Comparison of ENCODE assay signal across 22 cellular contexts in genomic region chr7:137757146-137757925, GRCh38.
DNase-seq lines count a peak whose midpoint lies in the region; ATAC-seq and TF ChIP-seq lines count a peak whose summit lies in the region.
"Had no signal": no experiment of that assay in that cellular context is flagged by ENCODE, and none has a peak within 500 bp of the region (broad histone marks: within the 10 kb centered on the region; RNA-seq: fewer than 3 reads in every experiment).

No MANE protein-coding gene starts in this region.

- CTCF ChIA-PET in SK-N-SH (lab: Yijun Ruan, JAX) = interaction anchor here (1.0 to 1.9 kb wide), 5 partner anchors 10 to 101 kb away, joined by 3 to 7 read pairs (median 4); no protein-coding TSS in a partner anchor

- H3F3A ChIP-seq in SK-N-SH (replicated peaks; ENCODE audit: insufficient read depth) = peaks cover 15% of the 10 kb centered on the region

- H3K9me3 Mint-ChIP-seq in activated T-helper 17 cell treated with anti-CD3 and anti-CD28 coated beads, Interleukin-2, amount 50 U/mL, for 72 hours = no peaks in the 10 kb centered on the region

- peak overlapping the region; percentile 31 for H3K4me2 ChIP-seq in SK-N-SH
- H3K4me2 ChIP-seq: A549 had no signal

- DNase-seq in SK-N-SH = no peak
- DNase-seq in SKM-1 treated with dmso at 0.1 percent for 144 hours (lab: John Stamatoyannopoulos, UW; ENCODE audit: unreplicated experiment) = peak; percentile 70
- DNase-seq in fibroblast of peridontal ligament (ENCODE audit: extremely low read depth) = peak; percentile 75
- DNase-seq in cortex of kidney (lab: John Stamatoyannopoulos, UW) = no peak
- no peak for DNase-seq in islet precursor cell
- no peak for DNase-seq in activated effector memory CD4-positive, alpha-beta T cell treated with Interleukin-2 at 50 U/mL for 16 hours
- DNase-seq: COR-L47, esophagus squamous epithelium, KBM-7, left cardiac atrium, mucosa of descending colon, NCI-H187, NCI-H774, ovary, Peyer's patch, T-cell had no signal

- no peaks in the 10 kb centered on the region for H3K79me2 ChIP-seq in SK-N-SH (ENCODE audit: insufficient read depth)

- no peaks in the 10 kb centered on the region for H3K9me2 ChIP-seq in SK-N-SH

- peaks cover 20 to 38% of the 10 kb centered on the region in 2 experiments; a peak in 3 of 4 replicates for H3K4me1 ChIP-seq in SK-N-SH (ENCODE audit: control insufficient read depth in 1 of 2, insufficient read depth in 2 of 2, low read depth in 1 of 2, low read length in 1 of 2)
- H3K4me1 ChIP-seq: A549, Peyer's patch, tibial nerve had no signal

- TF ChIP-seq RAD21 in SK-N-SH (IDR thresholded peaks at IDR 0.05; ENCODE audit: low read length) = no peak

- H3K9ac ChIP-seq in SK-N-SH = peak overlapping the region; percentile 12; the same call in 1 of the 2 replicates

- no peaks in the 10 kb centered on the region for H3K36me3 ChIP-seq in SK-N-SH (replicated peaks in 1 of 2; ENCODE audit: control insufficient read depth in 1 of 2, insufficient read depth in 2 of 2, low read length in 1 of 2)
- H3K36me3 ChIP-seq: esophagus squamous epithelium, ovary, Peyer's patch, tibial nerve had no signal

- no peak overlapping the region for H3K4me3 Mint-ChIP-seq in activated T-helper 17 cell treated with anti-CD3 and anti-CD28 coated beads, Interleukin-2, amount 50 U/mL, for 72 hours
- H3K4me3 Mint-ChIP-seq: T-cell, WTC11 had no signal

- H3K27ac Mint-ChIP-seq in activated T-helper 17 cell treated with anti-CD3 and anti-CD28 coated beads, Interleukin-2, amount 50 U/mL, for 72 hours = no peak overlapping the region
- H3K27ac Mint-ChIP-seq: T-cell, WTC11 had no signal

- H3K4me3 ChIP-seq in SK-N-SH (ENCODE audit: low read depth in 2 of 2, low read length in 1 of 2) = no peak overlapping the region
- H3K4me3 ChIP-seq: A549, esophagus squamous epithelium, mucosa of descending colon, ovary, Peyer's patch, skin epidermis, tibial nerve had no signal

- H3K36me3 Mint-ChIP-seq in activated T-helper 17 cell treated with anti-CD3 and anti-CD28 coated beads, Interleukin-2, amount 50 U/mL, for 72 hours (ENCODE audit: low read depth) = no peaks in the 10 kb centered on the region
- H3K36me3 Mint-ChIP-seq: T-cell, WTC11 had no signal

- TF ChIP-seq CTCF in SK-N-SH (IDR thresholded peaks at IDR 0.05) = no peak

- POLR2A ChIA-PET in SK-N-SH (lab: Yijun Ruan, JAX) = no interaction called here

- H3K27ac ChIP-seq in SK-N-SH (ENCODE audit: low read depth in 2 of 2, low read length in 1 of 2) = peak overlapping the region in 1 of 2 experiments; percentile 86; a peak in 2 of 4 replicates
- H3K27ac ChIP-seq: A549, esophagus squamous epithelium, ovary, Peyer's patch, skin epidermis, tibial nerve had no signal

- no peaks in the 10 kb centered on the region for H3K9me3 ChIP-seq in SK-N-SH
- H3K9me3 ChIP-seq: A549, esophagus squamous epithelium, mucosa of descending colon, ovary, Peyer's patch, tibial nerve had no signal

- no peak overlapping the region for H2AFZ ChIP-seq in SK-N-SH (ENCODE audit: low read depth)

- WGBS in SK-N-SH (ENCODE audit: low lambda C conversion rate) = 72% methylated on average over 10 of the region's 10 CpGs

- H3K27me3 Mint-ChIP-seq in activated T-helper 17 cell treated with anti-CD3 and anti-CD28 coated beads, Interleukin-2, amount 50 U/mL, for 72 hours = peaks cover 32% of the 10 kb centered on the region

- TF ChIP-seq EP300 in SK-N-SH (IDR thresholded peaks at IDR 0.05; ENCODE audit: borderline replicate concordance in 1 of 2, low read depth in 1 of 2, low read length in 1 of 2) = no peak

- no peaks in the 10 kb centered on the region for H3K27me3 ChIP-seq in SK-N-SH (ENCODE audit: insufficient read depth)
- H3K27me3 ChIP-seq: esophagus squamous epithelium, ovary, Peyer's patch, tibial nerve had no signal

- no peaks in the 10 kb centered on the region for H4K20me1 ChIP-seq in SK-N-SH (ENCODE audit: insufficient read depth)

- ATAC-seq in SK-N-SH treated with all-trans-retinoic acid at 6 μM for 48 hours = no peak
- no peak for ATAC-seq in activated T-helper 17 cell treated with anti-CD3 and anti-CD28 coated beads, Interleukin-2, amount 50 U/mL, for 72 hours (replicated peaks)
- ATAC-seq: A549, left cardiac atrium, mucosa of descending colon, T-cell, WTC11 had no signal

- H3K4me1 Mint-ChIP-seq in activated T-helper 17 cell treated with anti-CD3 and anti-CD28 coated beads, Interleukin-2, amount 50 U/mL, for 72 hours = no peaks in the 10 kb centered on the region

TF ChIP-seq in SK-N-SH, 30 proteins besides CTCF, POLR2A, EP300 and RAD21 (continues in another document):
- TF ChIP-seq MAX (IDR thresholded peaks at IDR 0.05; ENCODE audit: low read depth) (no peak), CHD2 (IDR thresholded peaks at IDR 0.05; ENCODE audit: low read length, partially characterized antibody) (no peak), SMC3 (IDR thresholded peaks at IDR 0.05; ENCODE audit: low read depth, low read length) (no peak), YY1 (IDR thresholded peaks at IDR 0.05; ENCODE audit: low read depth) (no peak), TEAD4 (IDR thresholded peaks at IDR 0.05; ENCODE audit: borderline replicate concordance, insufficient read depth) (no peak), REST (IDR thresholded peaks at IDR 0.05; ENCODE audit: low read depth, low read length) (no peak), MXI1 (IDR thresholded peaks at IDR 0.05; ENCODE audit: low read depth, low read length) (no peak), SIN3A (IDR thresholded peaks at IDR 0.05; ENCODE audit: borderline replicate concordance, low read depth, low read length) (no peak)

TF ChIP-seq in SK-N-SH treated with all-trans-retinoic acid at 6 μM for 48 hours, 23 proteins besides CTCF, POLR2A, EP300 and RAD21:
- TF ChIP-seq ZC3H10 (CRISPR knock-in tag; IDR thresholded peaks at IDR 0.05) (no peak), PATZ1 (CRISPR knock-in tag; IDR thresholded peaks at IDR 0.05; ENCODE audit: borderline replicate concordance) (no peak), ISL1 (CRISPR knock-in tag; IDR thresholded peaks at IDR 0.05) (no peak), ZNF8 (CRISPR knock-in tag; IDR thresholded peaks at IDR 0.05) (no peak), TCF4 (CRISPR knock-in tag; IDR thresholded peaks at IDR 0.05; ENCODE audit: borderline replicate concordance) (no peak), GLIS3 (CRISPR knock-in tag; IDR thresholded peaks at IDR 0.05) (no peak), CREB5 (CRISPR knock-in tag; IDR thresholded peaks at IDR 0.05; ENCODE audit: low read depth) (no peak), ESRRG (CRISPR knock-in tag; IDR thresholded peaks at IDR 0.05) (no peak), PPARA (CRISPR knock-in tag; IDR thresholded peaks at IDR 0.05; ENCODE audit: borderline replicate concordance) (no peak), TOX (CRISPR knock-in tag; IDR thresholded peaks at IDR 0.05; ENCODE audit: borderline replicate concordance) (no peak), BACH2 (CRISPR knock-in tag; IDR thresholded peaks at IDR 0.05; ENCODE audit: borderline replicate concordance) (no peak)

Comparison
In these comparisons a context has a peak if more than half of its experiments do, and no peak if none do; other contexts are left out.
1. DNase-seq: peak in SKM-1 treated with dmso at 0.1 percent for 144 hours (single experiment) and fibroblast of peridontal ligament (single experiment); none in SK-N-SH (single experiment), cortex of kidney (single experiment), islet precursor cell (single experiment) and activated effector memory CD4-positive, alpha-beta T cell treated with Interleukin-2 at 50 U/mL for 16 hours (single experiment).